In the genomic region with DNA sequence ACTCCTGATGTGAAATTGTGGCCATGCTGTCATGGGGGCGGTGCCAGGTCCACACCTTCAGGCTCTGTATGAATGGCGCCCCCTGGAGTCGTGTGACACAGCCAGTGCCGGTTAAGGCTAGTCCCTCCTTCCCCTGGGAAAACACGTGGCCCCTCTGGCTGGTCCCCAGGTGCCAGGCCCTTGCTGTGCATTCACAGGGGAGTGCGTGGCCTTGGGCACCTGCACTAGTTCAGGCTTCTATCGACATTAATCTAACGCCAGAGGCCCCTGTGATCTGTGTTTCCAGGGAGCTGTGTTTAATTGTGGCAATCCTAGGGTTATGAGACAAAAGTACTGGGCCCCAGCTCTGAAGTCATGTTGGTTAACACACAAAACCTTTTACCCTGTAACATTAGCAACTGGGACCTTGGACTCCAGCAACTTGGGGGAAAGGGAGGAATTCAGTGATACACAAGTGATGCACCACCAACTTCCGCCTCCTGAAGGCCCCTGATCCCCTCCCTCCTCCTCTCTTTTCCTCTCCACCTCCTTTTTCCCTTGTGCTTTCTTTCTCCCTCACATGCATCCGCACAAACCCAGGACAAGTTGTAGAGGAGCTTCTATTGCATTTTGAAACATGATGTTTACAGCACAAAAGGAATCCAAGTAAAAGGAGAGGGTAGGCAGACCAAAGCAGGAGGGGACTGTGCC, we compare ENCODE assay signal across 8 cellular contexts.
DNase-seq lines count a peak whose midpoint lies in the region; ATAC-seq, FAIRE-seq and TF ChIP-seq lines count a peak whose summit lies in the region.

No MANE protein-coding gene starts in this region.

- no peaks in the 10 kb centered on the region for H3K9me3 Mint-ChIP-seq in chondrocyte (ENCODE audit: low read depth)

- peaks cover 15 to 85% (median 70%) of the 10 kb centered on the region in 4 donors for H3K4me1 ChIP-seq in liver (ENCODE audit: control insufficient read depth in 4 of 4, insufficient read depth in 4 of 4, low read length in 3 of 4)

- no peak for FAIRE-seq in frontal cortex (lab: Jason Lieb, UNC)

- no peak overlapping the region for H3K4me3 Mint-ChIP-seq in chondrocyte (ENCODE audit: unreplicated experiment)

- TF ChIP-seq CTCF in GM13977 (IDR thresholded peaks at IDR 0.05; ENCODE audit: extremely low read depth, insufficient read depth, missing control alignments) (peak; percentile 76), chondrocyte (IDR thresholded peaks at IDR 0.05) (peak; percentile 81), liver (IDR thresholded peaks at IDR 0.05; ENCODE audit: low read depth, low read length, missing input control) (peak; percentile 81)

- H3K9me3 ChIP-seq in liver (ENCODE audit: control insufficient read depth in 4 of 4, low read length in 3 of 4), result no peaks in the 10 kb centered on the region

- H3K36me3 ChIP-seq in liver (ENCODE audit: control insufficient read depth in 4 of 4, insufficient read depth in 3 of 4, low read depth in 1 of 4, low read length in 3 of 4), result peaks cover 0 to 5% (median 0%) of the 10 kb centered on the region in 4 donors

- peak overlapping the region; percentile 40 to 70 for H3K27ac ChIP-seq in liver (ENCODE audit: low read depth in 1 of 2, low read length in 2 of 2)

- no peaks in the 10 kb centered on the region for H3K27me3 Mint-ChIP-seq in chondrocyte (ENCODE audit: low read depth)

- H3K9ac ChIP-seq in liver (ENCODE audit: low read depth in 1 of 2, low read length in 2 of 2), result no peak overlapping the region

- H3K27ac Mint-ChIP-seq in chondrocyte (ENCODE audit: unreplicated experiment), result peak overlapping the region; percentile 43

- H3K4me1 Mint-ChIP-seq in chondrocyte (ENCODE audit: low read depth), result peaks cover 31% of the 10 kb centered on the region

- peaks cover 8% of the 10 kb centered on the region for H3K36me3 Mint-ChIP-seq in chondrocyte (ENCODE audit: low read depth)

- ATAC-seq in HG03175 (IDR thresholded peaks at IDR 0.05; ENCODE audit: unreplicated experiment), result peak; percentile 71

- H3K4me3 ChIP-seq in liver (ENCODE audit: low read depth in 1 of 3, low read length in 3 of 3), result no peak overlapping the region

- TF ChIP-seq RAD21 in liver (IDR thresholded peaks at IDR 0.05), result peak; percentile 85 to 89

- 28% methylated on average over 10 of the region's 10 CpGs for WGBS in liver

- DNase-seq in GM13977 (ENCODE audit: low spot score), result peak; percentile 65
- peak; percentile 31 for DNase-seq in NCI-H345 treated with DMSO at 0.1 percent for 48 hours (lab: John Stamatoyannopoulos, UW; ENCODE audit: unreplicated experiment)
- peak; percentile 66 for DNase-seq in activated CD4-positive, CD25-positive, alpha-beta regulatory T cell treated with anti-CD3 and anti-CD28 coated beads, Interleukin-2, amount 50 U/mL, for 72 hours
- no peak for DNase-seq in chondrocyte (ENCODE audit: low spot score)
- DNase-seq in stimulated activated CD8-positive, alpha-beta memory T cell treated with anti-CD3 and anti-CD28 coated beads, Interleukin-12 subunit alpha, Interleukin-12 subunit beta, amount 100 ng/mL, for 4 hours (ENCODE audit: low read depth), result peak; percentile 39
- DNase-seq in frontal cortex (ENCODE audit: low spot score in 2 of 2), result no peak

- H3K27me3 ChIP-seq in liver (ENCODE audit: control insufficient read depth in 4 of 4, insufficient read depth in 4 of 4, low read length in 3 of 4), result no peaks in the 10 kb centered on the region

- in situ Hi-C loops in GM13977 (cut with MboI; ENCODE audit: low pct_unique_long_range_greater_than_20kb, low sequenced_read_pairs, unreplicated experiment), result loop anchor here (25.0 kb wide), 2 partner anchors 452 to 552 kb away; no protein-coding TSS in a partner anchor

TF ChIP-seq in liver, 16 proteins besides CTCF, POLR2A, EP300 and RAD21:
- TF ChIP-seq RXRA (IDR thresholded peaks at IDR 0.05) (peak; percentile 72 to 85), FOXA2 (IDR thresholded peaks at IDR 0.05) (no peak), NR2F2 (IDR thresholded peaks at IDR 0.05) (peak; percentile 35), HNF4G (IDR thresholded peaks at IDR 0.05) (peak; percentile 84), GABPA (IDR thresholded peaks at IDR 0.05 in 1 of 2, conservative IDR thresholded peaks at IDR 0.05 in 1 of 2) (no peak), SP1 (IDR thresholded peaks at IDR 0.05) (peak; percentile 88), FOXA1 (IDR thresholded peaks at IDR 0.05) (no peak), JUND (IDR thresholded peaks at IDR 0.05) (no peak), YY1 (IDR thresholded peaks at IDR 0.05) (peak; percentile 70), HNF4A (conservative IDR thresholded peaks at IDR 0.05) (peak; percentile 84 to 85), EGR1 (IDR thresholded peaks at IDR 0.05; ENCODE audit: low read depth in 2 of 2) (no peak), TAF1 (conservative IDR thresholded peaks at IDR 0.05) (no peak)
- TF ChIP-seq, protein P1, sequence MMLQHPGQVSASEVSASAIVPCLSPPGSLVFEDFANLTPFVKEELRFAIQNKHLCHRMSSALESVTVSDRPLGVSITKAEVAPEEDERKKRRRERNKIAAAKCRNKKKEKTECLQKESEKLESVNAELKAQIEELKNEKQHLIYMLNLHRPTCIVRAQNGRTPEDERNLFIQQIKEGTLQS (IDR thresholded peaks at IDR 0.05), result peak; percentile 27
- TF ChIP-seq, protein P2, sequence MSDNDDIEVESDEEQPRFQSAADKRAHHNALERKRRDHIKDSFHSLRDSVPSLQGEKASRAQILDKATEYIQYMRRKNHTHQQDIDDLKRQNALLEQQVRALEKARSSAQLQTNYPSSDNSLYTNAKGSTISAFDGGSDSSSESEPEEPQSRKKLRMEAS (IDR thresholded peaks at IDR 0.05), result peak; percentile 71
- TF ChIP-seq, protein P3, sequence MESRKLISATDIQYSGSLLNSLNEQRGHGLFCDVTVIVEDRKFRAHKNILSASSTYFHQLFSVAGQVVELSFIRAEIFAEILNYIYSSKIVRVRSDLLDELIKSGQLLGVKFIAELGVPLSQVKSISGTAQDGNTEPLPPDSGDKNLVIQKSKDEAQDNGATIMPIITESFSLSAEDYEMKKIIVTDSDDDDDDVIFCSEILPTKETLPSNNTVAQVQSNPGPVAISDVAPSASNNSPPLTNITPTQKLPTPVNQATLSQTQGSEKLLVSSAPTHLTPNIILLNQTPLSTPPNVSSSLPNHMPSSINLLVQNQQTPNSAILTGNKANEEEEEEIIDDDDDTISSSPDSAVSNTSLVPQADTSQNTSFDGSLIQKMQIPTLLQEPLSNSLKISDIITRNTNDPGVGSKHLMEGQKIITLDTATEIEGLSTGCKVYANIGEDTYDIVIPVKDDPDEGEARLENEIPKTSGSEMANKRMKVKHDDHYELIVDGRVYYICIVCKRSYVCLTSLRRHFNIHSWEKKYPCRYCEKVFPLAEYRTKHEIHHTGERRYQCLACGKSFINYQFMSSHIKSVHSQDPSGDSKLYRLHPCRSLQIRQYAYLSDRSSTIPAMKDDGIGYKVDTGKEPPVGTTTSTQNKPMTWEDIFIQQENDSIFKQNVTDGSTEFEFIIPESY (IDR thresholded peaks at IDR 0.05), result no peak
- TF ChIP-seq, protein P4, sequence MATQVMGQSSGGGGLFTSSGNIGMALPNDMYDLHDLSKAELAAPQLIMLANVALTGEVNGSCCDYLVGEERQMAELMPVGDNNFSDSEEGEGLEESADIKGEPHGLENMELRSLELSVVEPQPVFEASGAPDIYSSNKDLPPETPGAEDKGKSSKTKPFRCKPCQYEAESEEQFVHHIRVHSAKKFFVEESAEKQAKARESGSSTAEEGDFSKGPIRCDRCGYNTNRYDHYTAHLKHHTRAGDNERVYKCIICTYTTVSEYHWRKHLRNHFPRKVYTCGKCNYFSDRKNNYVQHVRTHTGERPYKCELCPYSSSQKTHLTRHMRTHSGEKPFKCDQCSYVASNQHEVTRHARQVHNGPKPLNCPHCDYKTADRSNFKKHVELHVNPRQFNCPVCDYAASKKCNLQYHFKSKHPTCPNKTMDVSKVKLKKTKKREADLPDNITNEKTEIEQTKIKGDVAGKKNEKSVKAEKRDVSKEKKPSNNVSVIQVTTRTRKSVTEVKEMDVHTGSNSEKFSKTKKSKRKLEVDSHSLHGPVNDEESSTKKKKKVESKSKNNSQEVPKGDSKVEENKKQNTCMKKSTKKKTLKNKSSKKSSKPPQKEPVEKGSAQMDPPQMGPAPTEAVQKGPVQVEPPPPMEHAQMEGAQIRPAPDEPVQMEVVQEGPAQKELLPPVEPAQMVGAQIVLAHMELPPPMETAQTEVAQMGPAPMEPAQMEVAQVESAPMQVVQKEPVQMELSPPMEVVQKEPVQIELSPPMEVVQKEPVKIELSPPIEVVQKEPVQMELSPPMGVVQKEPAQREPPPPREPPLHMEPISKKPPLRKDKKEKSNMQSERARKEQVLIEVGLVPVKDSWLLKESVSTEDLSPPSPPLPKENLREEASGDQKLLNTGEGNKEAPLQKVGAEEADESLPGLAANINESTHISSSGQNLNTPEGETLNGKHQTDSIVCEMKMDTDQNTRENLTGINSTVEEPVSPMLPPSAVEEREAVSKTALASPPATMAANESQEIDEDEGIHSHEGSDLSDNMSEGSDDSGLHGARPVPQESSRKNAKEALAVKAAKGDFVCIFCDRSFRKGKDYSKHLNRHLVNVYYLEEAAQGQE (IDR thresholded peaks at IDR 0.05), result peak; percentile 16

Comparison
In these comparisons a context has a peak if more than half of its experiments do, and no peak if none do; other contexts are left out.
1. DNase-seq: peak in GM13977 (single experiment), NCI-H345 treated with DMSO at 0.1 percent for 48 hours (single experiment), activated CD4-positive, CD25-positive, alpha-beta regulatory T cell treated with anti-CD3 and anti-CD28 coated beads, Interleukin-2, amount 50 U/mL, for 72 hours (single experiment) and stimulated activated CD8-positive, alpha-beta memory T cell treated with anti-CD3 and anti-CD28 coated beads, Interleukin-12 subunit alpha, Interleukin-12 subunit beta, amount 100 ng/mL, for 4 hours (single experiment); none in chondrocyte (single experiment) and frontal cortex (0 of 2).
2. Peak in every context shown above with its lines, with median percentiles within 50 percentile points of each other: CTCF ChIP-seq.